In genomic region chr16:3234543-3235541, GRCh38 we compare ENCODE assay signal across 8 cellular contexts. TPM values are rescaled to one million over a fixed set of nuclear protein-coding genes. Genes with fewer than 3 reads are reported as not detected.
DNase-seq lines count a peak whose midpoint lies in the region; ATAC-seq, FAIRE-seq and TF ChIP-seq lines count a peak whose summit lies in the region.

Gene ZNF200 (minus strand): TSS chr16:3235158. CDS start chr16:3233755, 1,403 bp downstream.

- intact Hi-C loops in cardiac septum (cut with DNase I): no loop called here
- intact Hi-C loops in transverse colon (cut with DNase I; ENCODE audit: low total_unique reads): no loop called here

- H3K36me3 ChIP-seq in adipocyte (ENCODE audit: control insufficient read depth, insufficient read depth, low read length, severe bottlenecking) (peaks cover 31% of the 10 kb centered on the region), trophoblast cell (ENCODE audit: control insufficient read depth in 1 of 2, insufficient read depth in 2 of 2, low read length in 2 of 2) (peaks cover 1 to 18% of the 10 kb centered on the region in 2 experiments), transverse colon (peaks cover 0 to 32% (median 16%) of the 10 kb centered on the region in 4 donors)

- TF ChIP-seq CTCF in transverse colon (IDR thresholded peaks at IDR 0.05): peak in 1 of 5 experiments; percentile 23

- H3K9me3 ChIP-seq in adipocyte (ENCODE audit: control insufficient read depth, low read length): peaks cover 9% of the 10 kb centered on the region
- peaks cover 1% of the 10 kb centered on the region for H3K9me3 ChIP-seq in trophoblast cell (ENCODE audit: insufficient read depth, low read depth, low read length)
- peaks cover 0 to 4% of the 10 kb centered on the region in 2 donors for H3K9me3 ChIP-seq in transverse colon

- no peak within 1 kb of the TSS for H2AK5ac ChIP-seq in trophoblast cell (ENCODE audit: low read length)

- H4K8ac ChIP-seq in trophoblast cell (ENCODE audit: low read depth, low read length): peak within 1 kb of the TSS; percentile 89

- peak within 1 kb of the TSS; percentile 72 for H3K14ac ChIP-seq in trophoblast cell (ENCODE audit: low read length)

- H3K27me3 ChIP-seq in adipocyte (replicated peaks; ENCODE audit: control insufficient read depth, insufficient read depth, low read length) (no peaks in the 10 kb centered on the region), trophoblast cell (ENCODE audit: insufficient read depth, low read length) (no peaks in the 10 kb centered on the region), transverse colon (no peaks in the 10 kb centered on the region)

- peak within 1 kb of the TSS; percentile 89 for H2AFZ ChIP-seq in trophoblast cell (ENCODE audit: insufficient read depth, low read length, poor library complexity)

- whole genome bisulfite sequencing in trophoblast cell (ENCODE audit: extremely low coverage, insufficient coverage, insufficient read length): no CpG with 5 or more reads among the region's 74 CpGs
- WGBS in transverse colon (ENCODE audit: low coverage in 1 of 2), 2 donors: 2% methylated on average over 54 of the region's 74 CpGs; no CpG with 5 or more reads in 1 of the 2 donors

- FAIRE-seq in GM12892 (lab: Jason Lieb, UNC): peak; percentile 99

- peak; percentile 93 for DNase-seq in GM12892 (ENCODE audit: insufficient read length)
- peak; percentile 58 for DNase-seq in NCI-H1436 treated with DMSO at 0.1 percent for 48 hours (lab: John Stamatoyannopoulos, UW)
- DNase-seq in T follicular helper cell (ENCODE audit: low read depth): peak; percentile 90
- DNase-seq in adipocyte (ENCODE audit: low read depth): peak; percentile 98
- peak; percentile 98 for DNase-seq in cardiac septum (ENCODE audit: low spot score)
- DNase-seq in trophoblast cell: peak; percentile 87 to 91
- peak; percentile 97 for DNase-seq in transverse colon

- H2BK5ac ChIP-seq in trophoblast cell (ENCODE audit: low read depth, low read length, poor library complexity): peak within 1 kb of the TSS; percentile 79

- in situ Hi-C loops in transverse colon (cut with MboI; ENCODE audit: low pct_ligation_motif_present in 1 of 4, low pct_unique_long_range_greater_than_20kb in 1 of 4, low sequenced_read_pairs in 3 of 4): no loop called here

- H4K91ac ChIP-seq in trophoblast cell (ENCODE audit: low read depth, low read length): peak within 1 kb of the TSS; percentile 70

- no peak within 1 kb of the TSS for H2BK120ac ChIP-seq in trophoblast cell (ENCODE audit: insufficient read depth, low read length, poor library complexity)

- peak within 1 kb of the TSS; percentile 92 for H3K4me2 ChIP-seq in trophoblast cell (ENCODE audit: low read length)

- peak within 1 kb of the TSS; percentile 41 for H2BK12ac ChIP-seq in trophoblast cell (ENCODE audit: low read length)

- peak within 1 kb of the TSS; percentile 91 for H3K18ac ChIP-seq in trophoblast cell (ENCODE audit: low read length)

- H3K79me2 ChIP-seq in trophoblast cell (ENCODE audit: control insufficient read depth, insufficient read depth, low read length, poor library complexity): peaks cover 4% of the 10 kb centered on the region

- peak within 1 kb of the TSS; percentile 93 for H3K9ac ChIP-seq in adipocyte (ENCODE audit: low read length)
- peak within 1 kb of the TSS; percentile 79 for H3K9ac ChIP-seq in trophoblast cell (ENCODE audit: low read length)

- H3K27ac ChIP-seq in trophoblast cell (ENCODE audit: low read depth, low read length) (peak within 1 kb of the TSS; percentile 51), transverse colon (peak within 1 kb of the TSS; percentile 92 to 96 (median 96))

- peak within 1 kb of the TSS; percentile 96 for H4K12ac ChIP-seq in trophoblast cell (ENCODE audit: low read depth, low read length)

- H3K23ac ChIP-seq in trophoblast cell (ENCODE audit: low read length): no peak within 1 kb of the TSS

- H3K4me3 ChIP-seq in adipocyte (ENCODE audit: low read length): peak within 1 kb of the TSS; percentile 96
- H3K4me3 ChIP-seq in trophoblast cell (ENCODE audit: low read depth, low read length): peak within 1 kb of the TSS; percentile 88
- H3K4me3 ChIP-seq in transverse colon: peak within 1 kb of the TSS; percentile 56 to 93 (median 83)

- peak; percentile 93 for TF ChIP-seq POLR2A in GM12892 (IDR thresholded peaks at IDR 0.05; ENCODE audit: low read depth, low read length)
- TF ChIP-seq POLR2A in transverse colon (IDR thresholded peaks at IDR 0.05): peak; percentile 77

- H3K79me1 ChIP-seq in trophoblast cell (ENCODE audit: low read length): peaks cover 4% of the 10 kb centered on the region

- TF ChIP-seq EP300 in transverse colon (IDR thresholded peaks at IDR 0.05; ENCODE audit: low read depth): no peak

- no peak within 1 kb of the TSS for H3K4ac ChIP-seq in trophoblast cell (ENCODE audit: low read depth, low read length)

- ATAC-seq in HG02840 (IDR thresholded peaks at IDR 0.05; ENCODE audit: low FRiP score, unreplicated experiment): peak; percentile 90

- peaks cover 8% of the 10 kb centered on the region for H3K4me1 ChIP-seq in adipocyte (ENCODE audit: control insufficient read depth, insufficient read depth, low read length)
- H3K4me1 ChIP-seq in trophoblast cell (ENCODE audit: control insufficient read depth in 1 of 2, insufficient read depth in 2 of 2, low read length in 2 of 2): peaks cover 2 to 8% of the 10 kb centered on the region in 2 experiments
- peaks cover 5 to 17% (median 10%) of the 10 kb centered on the region in 4 donors for H3K4me1 ChIP-seq in transverse colon

RNA-seq across cellular contexts. Expression of gene ZNF200, which starts in this region (rescaled TPM):
- polyA plus RNA-seq in GM12892 (2012; ENCODE audit: missing spikeins): 5.2 TPM
- 5.3 TPM for total RNA-seq in cardiac septum
- polyA plus RNA-seq in trophoblast cell (2013): 3.4 and 3.8 TPM in 2 replicates
- 10 to 100 TPM in 1 of 4 donors, 1 to 10 TPM in 3; 4.9 to 13.0 (median 7.4) TPM for total RNA-seq in transverse colon

Comparison
In these comparisons a context has a peak if more than half of its experiments do, and no peak if none do; other contexts are left out.
1. Peak in every context shown above with its lines: DNase-seq, ATAC-seq, H3K4me3 ChIP-seq and H3K27ac ChIP-seq.